Comparison of ENCODE assay signal across 1 cellular context in the genomic region with DNA sequence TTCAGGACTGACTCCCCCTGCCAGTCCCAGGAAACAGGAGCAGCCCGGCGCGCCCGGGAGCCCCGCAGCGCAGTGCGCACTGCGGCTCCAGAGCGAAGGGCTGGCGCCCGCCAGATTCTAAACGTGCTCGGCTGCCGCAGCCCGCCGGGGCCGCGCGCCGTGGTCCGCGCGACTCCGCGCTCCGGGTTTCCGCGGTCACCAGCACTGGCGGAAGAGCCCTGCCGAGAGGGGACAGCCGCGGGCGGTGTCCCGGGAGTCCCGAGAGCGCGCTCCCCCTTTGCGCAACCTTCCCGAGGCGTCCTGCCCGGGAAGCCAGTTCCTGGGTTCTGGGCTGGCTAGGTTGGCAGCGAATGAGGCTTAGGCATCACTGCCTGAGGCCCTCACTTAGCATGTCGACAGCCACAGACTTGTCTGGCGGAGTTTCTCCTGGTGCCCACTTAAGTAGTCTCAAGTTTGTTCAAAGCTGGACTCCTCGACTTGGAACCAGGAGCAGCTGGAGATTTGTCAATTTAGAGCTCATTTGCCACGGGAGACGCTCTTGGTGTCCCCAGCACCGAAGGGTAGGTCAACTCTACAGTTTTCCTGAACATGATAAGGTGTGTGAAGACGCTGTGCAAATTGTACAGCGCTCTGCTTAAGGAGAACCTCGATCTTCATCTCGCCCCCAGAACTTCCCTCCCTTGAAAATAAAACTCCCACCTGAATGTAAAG.
TF ChIP-seq lines count a peak whose summit lies in the region.

No MANE protein-coding gene starts in this region.

TF ChIP-seq in WTC11, 78 proteins besides CTCF, POLR2A, EP300 and RAD21 (continued from another document and continues in another):
- no peak for TF ChIP-seq FOXJ3 (CRISPR knock-in tag; IDR thresholded peaks at IDR 0.05; ENCODE audit: borderline replicate concordance)
- TF ChIP-seq, protein P1, sequence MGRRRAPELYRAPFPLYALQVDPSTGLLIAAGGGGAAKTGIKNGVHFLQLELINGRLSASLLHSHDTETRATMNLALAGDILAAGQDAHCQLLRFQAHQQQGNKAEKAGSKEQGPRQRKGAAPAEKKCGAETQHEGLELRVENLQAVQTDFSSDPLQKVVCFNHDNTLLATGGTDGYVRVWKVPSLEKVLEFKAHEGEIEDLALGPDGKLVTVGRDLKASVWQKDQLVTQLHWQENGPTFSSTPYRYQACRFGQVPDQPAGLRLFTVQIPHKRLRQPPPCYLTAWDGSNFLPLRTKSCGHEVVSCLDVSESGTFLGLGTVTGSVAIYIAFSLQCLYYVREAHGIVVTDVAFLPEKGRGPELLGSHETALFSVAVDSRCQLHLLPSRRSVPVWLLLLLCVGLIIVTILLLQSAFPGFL (CRISPR knock-in tag; IDR thresholded peaks at IDR 0.05; ENCODE audit: borderline replicate concordance), result no peak
- TF ChIP-seq, protein P2, sequence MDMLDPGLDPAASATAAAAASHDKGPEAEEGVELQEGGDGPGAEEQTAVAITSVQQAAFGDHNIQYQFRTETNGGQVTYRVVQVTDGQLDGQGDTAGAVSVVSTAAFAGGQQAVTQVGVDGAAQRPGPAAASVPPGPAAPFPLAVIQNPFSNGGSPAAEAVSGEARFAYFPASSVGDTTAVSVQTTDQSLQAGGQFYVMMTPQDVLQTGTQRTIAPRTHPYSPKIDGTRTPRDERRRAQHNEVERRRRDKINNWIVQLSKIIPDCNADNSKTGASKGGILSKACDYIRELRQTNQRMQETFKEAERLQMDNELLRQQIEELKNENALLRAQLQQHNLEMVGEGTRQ (CRISPR knock-in tag; IDR thresholded peaks at IDR 0.05), result peak; percentile 42; the same call in 1 of the 2 replicates
- no peak for TF ChIP-seq NR1H2 (CRISPR knock-in tag; IDR thresholded peaks at IDR 0.05)
- peak; percentile 38; the same call in 1 of the 2 replicates for TF ChIP-seq ZNF317 (CRISPR knock-in tag; IDR thresholded peaks at IDR 0.05; ENCODE audit: borderline replicate concordance, low read depth)
- TF ChIP-seq SMAD4 (CRISPR knock-in tag; IDR thresholded peaks at IDR 0.05), result no peak
- TF ChIP-seq ZNF423 (CRISPR knock-in tag; IDR thresholded peaks at IDR 0.05), result peak; percentile 49
- TF ChIP-seq, protein P3, sequence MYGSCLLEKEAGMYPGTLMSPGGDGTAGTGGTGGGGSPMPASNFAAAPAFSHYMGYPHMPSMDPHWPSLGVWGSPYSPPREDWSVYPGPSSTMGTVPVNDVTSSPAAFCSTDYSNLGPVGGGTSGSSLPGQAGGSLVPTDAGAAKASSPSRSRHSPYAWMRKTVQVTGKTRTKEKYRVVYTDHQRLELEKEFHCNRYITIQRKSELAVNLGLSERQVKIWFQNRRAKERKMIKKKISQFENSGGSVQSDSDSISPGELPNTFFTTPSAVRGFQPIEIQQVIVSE (CRISPR knock-in tag; IDR thresholded peaks at IDR 0.05; ENCODE audit: borderline replicate concordance), result no peak
- TF ChIP-seq, protein P4, sequence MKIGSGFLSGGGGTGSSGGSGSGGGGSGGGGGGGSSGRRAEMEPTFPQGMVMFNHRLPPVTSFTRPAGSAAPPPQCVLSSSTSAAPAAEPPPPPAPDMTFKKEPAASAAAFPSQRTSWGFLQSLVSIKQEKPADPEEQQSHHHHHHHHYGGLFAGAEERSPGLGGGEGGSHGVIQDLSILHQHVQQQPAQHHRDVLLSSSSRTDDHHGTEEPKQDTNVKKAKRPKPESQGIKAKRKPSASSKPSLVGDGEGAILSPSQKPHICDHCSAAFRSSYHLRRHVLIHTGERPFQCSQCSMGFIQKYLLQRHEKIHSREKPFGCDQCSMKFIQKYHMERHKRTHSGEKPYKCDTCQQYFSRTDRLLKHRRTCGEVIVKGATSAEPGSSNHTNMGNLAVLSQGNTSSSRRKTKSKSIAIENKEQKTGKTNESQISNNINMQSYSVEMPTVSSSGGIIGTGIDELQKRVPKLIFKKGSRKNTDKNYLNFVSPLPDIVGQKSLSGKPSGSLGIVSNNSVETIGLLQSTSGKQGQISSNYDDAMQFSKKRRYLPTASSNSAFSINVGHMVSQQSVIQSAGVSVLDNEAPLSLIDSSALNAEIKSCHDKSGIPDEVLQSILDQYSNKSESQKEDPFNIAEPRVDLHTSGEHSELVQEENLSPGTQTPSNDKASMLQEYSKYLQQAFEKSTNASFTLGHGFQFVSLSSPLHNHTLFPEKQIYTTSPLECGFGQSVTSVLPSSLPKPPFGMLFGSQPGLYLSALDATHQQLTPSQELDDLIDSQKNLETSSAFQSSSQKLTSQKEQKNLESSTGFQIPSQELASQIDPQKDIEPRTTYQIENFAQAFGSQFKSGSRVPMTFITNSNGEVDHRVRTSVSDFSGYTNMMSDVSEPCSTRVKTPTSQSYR (CRISPR knock-in tag; IDR thresholded peaks at IDR 0.05), result no peak
- TF ChIP-seq NR3C1 (CRISPR knock-in tag; conservative IDR thresholded peaks at IDR 0.05; ENCODE audit: low read depth), result 0 out of 2 replicates have a peak, but pooled peaks have one; percentile 61
- TF ChIP-seq NR2C2 (CRISPR knock-in tag; IDR thresholded peaks at IDR 0.05), result no peak
- TF ChIP-seq, protein P5, sequence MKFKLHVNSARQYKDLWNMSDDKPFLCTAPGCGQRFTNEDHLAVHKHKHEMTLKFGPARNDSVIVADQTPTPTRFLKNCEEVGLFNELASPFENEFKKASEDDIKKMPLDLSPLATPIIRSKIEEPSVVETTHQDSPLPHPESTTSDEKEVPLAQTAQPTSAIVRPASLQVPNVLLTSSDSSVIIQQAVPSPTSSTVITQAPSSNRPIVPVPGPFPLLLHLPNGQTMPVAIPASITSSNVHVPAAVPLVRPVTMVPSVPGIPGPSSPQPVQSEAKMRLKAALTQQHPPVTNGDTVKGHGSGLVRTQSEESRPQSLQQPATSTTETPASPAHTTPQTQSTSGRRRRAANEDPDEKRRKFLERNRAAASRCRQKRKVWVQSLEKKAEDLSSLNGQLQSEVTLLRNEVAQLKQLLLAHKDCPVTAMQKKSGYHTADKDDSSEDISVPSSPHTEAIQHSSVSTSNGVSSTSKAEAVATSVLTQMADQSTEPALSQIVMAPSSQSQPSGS (CRISPR knock-in tag; IDR thresholded peaks at IDR 0.05; ENCODE audit: borderline replicate concordance, low read depth), result no peak
- no peak for TF ChIP-seq ZNF263 (CRISPR knock-in tag; IDR thresholded peaks at IDR 0.05; ENCODE audit: low read depth)
- TF ChIP-seq, protein P6, sequence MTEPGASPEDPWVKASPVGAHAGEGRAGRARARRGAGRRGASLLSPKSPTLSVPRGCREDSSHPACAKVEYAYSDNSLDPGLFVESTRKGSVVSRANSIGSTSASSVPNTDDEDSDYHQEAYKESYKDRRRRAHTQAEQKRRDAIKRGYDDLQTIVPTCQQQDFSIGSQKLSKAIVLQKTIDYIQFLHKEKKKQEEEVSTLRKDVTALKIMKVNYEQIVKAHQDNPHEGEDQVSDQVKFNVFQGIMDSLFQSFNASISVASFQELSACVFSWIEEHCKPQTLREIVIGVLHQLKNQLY (CRISPR knock-in tag; IDR thresholded peaks at IDR 0.05), result no peak
- peak; percentile 56; the same call in 1 of the 2 replicates for TF ChIP-seq TEAD1 (CRISPR knock-in tag; IDR thresholded peaks at IDR 0.05)
- peak; percentile 73; the same call in 1 of the 2 replicates for TF ChIP-seq TP53 (CRISPR knock-in tag; IDR thresholded peaks at IDR 0.05)
- TF ChIP-seq HMGA2 (CRISPR knock-in tag; IDR thresholded peaks at IDR 0.05), result no peak
- TF ChIP-seq, protein P7, sequence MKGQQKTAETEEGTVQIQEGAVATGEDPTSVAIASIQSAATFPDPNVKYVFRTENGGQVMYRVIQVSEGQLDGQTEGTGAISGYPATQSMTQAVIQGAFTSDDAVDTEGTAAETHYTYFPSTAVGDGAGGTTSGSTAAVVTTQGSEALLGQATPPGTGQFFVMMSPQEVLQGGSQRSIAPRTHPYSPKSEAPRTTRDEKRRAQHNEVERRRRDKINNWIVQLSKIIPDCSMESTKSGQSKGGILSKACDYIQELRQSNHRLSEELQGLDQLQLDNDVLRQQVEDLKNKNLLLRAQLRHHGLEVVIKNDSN (CRISPR knock-in tag; IDR thresholded peaks at IDR 0.05), result no peak; the same call in 1 of the 2 replicates
- peak; percentile 81; the same call in 1 of the 2 replicates for TF ChIP-seq ZNF138 (CRISPR knock-in tag; conservative IDR thresholded peaks at IDR 0.05)
- TF ChIP-seq, protein P8, sequence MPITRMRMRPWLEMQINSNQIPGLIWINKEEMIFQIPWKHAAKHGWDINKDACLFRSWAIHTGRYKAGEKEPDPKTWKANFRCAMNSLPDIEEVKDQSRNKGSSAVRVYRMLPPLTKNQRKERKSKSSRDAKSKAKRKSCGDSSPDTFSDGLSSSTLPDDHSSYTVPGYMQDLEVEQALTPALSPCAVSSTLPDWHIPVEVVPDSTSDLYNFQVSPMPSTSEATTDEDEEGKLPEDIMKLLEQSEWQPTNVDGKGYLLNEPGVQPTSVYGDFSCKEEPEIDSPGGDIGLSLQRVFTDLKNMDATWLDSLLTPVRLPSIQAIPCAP (CRISPR knock-in tag; IDR thresholded peaks at IDR 0.05), result no peak
- TF ChIP-seq JAZF1 (CRISPR knock-in tag; IDR thresholded peaks at IDR 0.05), result no peak
- TF ChIP-seq ATF1 (CRISPR knock-in tag; IDR thresholded peaks at IDR 0.05), result no peak
- TF ChIP-seq ETV6 (CRISPR knock-in tag; IDR thresholded peaks at IDR 0.05), result peak; percentile 47; the same call in 1 of the 2 replicates
- TF ChIP-seq CREB1 (CRISPR knock-in tag; IDR thresholded peaks at IDR 0.05), result no peak
- TF ChIP-seq ZNF232 (CRISPR knock-in tag; IDR thresholded peaks at IDR 0.05), result peak; percentile 63; the same call in 1 of the 2 replicates
- no peak for TF ChIP-seq OVOL2 (CRISPR knock-in tag; IDR thresholded peaks at IDR 0.05; ENCODE audit: borderline replicate concordance)
- TF ChIP-seq, protein P9, sequence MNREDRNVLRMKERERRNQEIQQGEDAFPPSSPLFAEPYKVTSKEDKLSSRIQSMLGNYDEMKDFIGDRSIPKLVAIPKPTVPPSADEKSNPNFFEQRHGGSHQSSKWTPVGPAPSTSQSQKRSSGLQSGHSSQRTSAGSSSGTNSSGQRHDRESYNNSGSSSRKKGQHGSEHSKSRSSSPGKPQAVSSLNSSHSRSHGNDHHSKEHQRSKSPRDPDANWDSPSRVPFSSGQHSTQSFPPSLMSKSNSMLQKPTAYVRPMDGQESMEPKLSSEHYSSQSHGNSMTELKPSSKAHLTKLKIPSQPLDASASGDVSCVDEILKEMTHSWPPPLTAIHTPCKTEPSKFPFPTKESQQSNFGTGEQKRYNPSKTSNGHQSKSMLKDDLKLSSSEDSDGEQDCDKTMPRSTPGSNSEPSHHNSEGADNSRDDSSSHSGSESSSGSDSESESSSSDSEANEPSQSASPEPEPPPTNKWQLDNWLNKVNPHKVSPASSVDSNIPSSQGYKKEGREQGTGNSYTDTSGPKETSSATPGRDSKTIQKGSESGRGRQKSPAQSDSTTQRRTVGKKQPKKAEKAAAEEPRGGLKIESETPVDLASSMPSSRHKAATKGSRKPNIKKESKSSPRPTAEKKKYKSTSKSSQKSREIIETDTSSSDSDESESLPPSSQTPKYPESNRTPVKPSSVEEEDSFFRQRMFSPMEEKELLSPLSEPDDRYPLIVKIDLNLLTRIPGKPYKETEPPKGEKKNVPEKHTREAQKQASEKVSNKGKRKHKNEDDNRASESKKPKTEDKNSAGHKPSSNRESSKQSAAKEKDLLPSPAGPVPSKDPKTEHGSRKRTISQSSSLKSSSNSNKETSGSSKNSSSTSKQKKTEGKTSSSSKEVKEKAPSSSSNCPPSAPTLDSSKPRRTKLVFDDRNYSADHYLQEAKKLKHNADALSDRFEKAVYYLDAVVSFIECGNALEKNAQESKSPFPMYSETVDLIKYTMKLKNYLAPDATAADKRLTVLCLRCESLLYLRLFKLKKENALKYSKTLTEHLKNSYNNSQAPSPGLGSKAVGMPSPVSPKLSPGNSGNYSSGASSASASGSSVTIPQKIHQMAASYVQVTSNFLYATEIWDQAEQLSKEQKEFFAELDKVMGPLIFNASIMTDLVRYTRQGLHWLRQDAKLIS (CRISPR knock-in tag; IDR thresholded peaks at IDR 0.05; ENCODE audit: borderline replicate concordance), result peak; percentile 79; the same call in 1 of the 2 replicates
- TF ChIP-seq JUN (CRISPR knock-in tag; IDR thresholded peaks at IDR 0.05), result peak; percentile 36; the same call in 1 of the 2 replicates
- TF ChIP-seq, protein P10, sequence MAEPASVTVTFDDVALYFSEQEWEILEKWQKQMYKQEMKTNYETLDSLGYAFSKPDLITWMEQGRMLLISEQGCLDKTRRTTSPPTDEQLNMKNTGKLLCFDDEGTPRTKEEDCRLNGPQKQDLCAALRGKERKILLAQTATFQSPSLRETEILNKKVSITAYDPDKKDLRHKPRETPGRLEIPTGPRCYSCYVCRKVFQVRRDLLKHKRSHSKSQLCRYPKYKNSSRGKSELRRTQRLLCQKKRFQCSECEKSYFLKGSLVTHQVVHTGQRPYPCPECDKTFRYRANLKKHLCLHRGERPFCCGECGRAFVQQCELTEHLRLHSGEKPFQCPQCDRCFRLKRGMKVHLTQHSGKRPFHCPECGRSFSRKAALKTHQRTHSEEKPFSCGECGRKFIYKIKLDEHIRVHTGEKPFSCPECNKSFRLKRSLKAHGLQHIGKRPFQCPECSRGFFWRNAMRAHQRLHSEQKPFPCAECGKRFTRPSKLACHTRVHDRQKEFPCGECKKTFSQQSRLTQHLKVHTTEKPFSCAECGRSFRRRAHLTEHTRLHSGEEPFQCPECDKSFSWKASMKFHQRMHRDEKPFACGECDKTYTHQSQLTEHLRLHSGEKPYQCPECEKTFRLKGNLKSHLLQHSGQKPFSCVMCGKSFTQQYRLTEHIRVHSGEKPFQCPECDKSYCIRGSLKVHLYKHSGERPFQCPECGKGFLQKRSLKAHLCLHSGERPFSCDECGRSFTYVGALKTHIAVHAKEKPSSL (CRISPR knock-in tag; conservative IDR thresholded peaks at IDR 0.05), result no peak
- no peak for TF ChIP-seq CREM (CRISPR knock-in tag; IDR thresholded peaks at IDR 0.05)
- TF ChIP-seq ZNF121 (CRISPR knock-in tag; IDR thresholded peaks at IDR 0.05), result no peak
- TF ChIP-seq NFYB (CRISPR knock-in tag; conservative IDR thresholded peaks at IDR 0.05; ENCODE audit: low read depth), result no peak
- TF ChIP-seq SP1 (CRISPR knock-in tag; conservative IDR thresholded peaks at IDR 0.05), result peak; percentile 61; the same call in 1 of the 2 replicates
- TF ChIP-seq, protein P11, sequence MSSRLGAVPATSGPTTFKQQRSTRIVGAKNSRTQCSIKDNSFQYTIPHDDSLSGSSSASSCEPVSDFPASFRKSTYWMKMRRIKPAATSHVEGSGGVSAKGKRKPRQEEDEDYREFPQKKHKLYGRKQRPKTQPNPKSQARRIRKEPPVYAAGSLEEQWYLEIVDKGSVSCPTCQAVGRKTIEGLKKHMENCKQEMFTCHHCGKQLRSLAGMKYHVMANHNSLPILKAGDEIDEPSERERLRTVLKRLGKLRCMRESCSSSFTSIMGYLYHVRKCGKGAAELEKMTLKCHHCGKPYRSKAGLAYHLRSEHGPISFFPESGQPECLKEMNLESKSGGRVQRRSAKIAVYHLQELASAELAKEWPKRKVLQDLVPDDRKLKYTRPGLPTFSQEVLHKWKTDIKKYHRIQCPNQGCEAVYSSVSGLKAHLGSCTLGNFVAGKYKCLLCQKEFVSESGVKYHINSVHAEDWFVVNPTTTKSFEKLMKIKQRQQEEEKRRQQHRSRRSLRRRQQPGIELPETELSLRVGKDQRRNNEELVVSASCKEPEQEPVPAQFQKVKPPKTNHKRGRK (CRISPR knock-in tag; IDR thresholded peaks at IDR 0.05; ENCODE audit: borderline replicate concordance), result no peak
- no peak for TF ChIP-seq PRRX2 (CRISPR knock-in tag; IDR thresholded peaks at IDR 0.05)
- TF ChIP-seq, protein P12, sequence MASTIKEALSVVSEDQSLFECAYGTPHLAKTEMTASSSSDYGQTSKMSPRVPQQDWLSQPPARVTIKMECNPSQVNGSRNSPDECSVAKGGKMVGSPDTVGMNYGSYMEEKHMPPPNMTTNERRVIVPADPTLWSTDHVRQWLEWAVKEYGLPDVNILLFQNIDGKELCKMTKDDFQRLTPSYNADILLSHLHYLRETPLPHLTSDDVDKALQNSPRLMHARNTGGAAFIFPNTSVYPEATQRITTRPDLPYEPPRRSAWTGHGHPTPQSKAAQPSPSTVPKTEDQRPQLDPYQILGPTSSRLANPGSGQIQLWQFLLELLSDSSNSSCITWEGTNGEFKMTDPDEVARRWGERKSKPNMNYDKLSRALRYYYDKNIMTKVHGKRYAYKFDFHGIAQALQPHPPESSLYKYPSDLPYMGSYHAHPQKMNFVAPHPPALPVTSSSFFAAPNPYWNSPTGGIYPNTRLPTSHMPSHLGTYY (CRISPR knock-in tag; IDR thresholded peaks at IDR 0.05), result 0 out of 2 replicates have a peak, but pooled peaks have one; percentile 39
- TF ChIP-seq KAT7 (CRISPR knock-in tag; IDR thresholded peaks at IDR 0.05; ENCODE audit: borderline replicate concordance), result no peak
